Comparison of ENCODE assay signal across 8 cellular contexts in the genomic region with DNA sequence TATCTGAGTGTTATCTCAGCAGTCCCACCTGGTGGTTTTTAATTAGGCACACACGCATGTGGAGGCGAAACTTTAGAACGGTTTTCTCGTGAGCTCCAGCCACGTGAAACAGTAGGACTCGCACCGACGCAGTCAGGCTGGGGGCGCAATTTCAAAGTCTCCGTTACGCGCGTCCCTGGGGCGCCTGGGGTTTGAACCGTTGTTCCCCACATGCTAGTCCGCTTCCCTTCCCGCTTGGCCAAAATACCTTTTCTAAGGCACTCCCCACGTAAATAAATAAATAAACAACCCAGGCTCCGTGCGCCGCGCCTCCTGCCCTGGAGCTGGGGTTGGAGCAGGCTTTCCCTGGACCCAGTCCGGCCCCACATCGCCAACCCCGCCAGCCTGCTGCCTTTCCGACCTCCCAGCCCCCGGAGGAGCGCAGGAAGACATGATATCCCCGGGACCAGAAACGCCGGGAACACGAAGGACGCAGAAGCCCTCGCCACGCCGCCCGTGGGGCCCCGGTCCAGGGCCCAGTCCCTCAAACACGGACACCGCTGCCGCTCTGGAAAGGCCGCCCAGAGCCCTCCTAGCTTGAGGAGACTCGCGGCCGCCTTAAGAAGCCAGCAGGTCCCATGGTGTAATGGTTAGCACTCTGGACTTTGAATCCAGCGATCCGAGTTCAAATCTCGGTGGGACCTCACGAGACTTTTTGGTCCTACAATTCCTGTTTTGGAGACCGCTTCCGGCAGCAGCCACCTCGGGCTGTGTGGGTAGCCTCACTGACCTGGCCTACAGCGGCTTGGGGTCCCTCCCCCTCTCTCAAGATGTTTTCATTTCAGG. TPM values are rescaled to one million over a fixed set of nuclear protein-coding genes. Genes with fewer than 3 reads are reported as not detected.
DNase-seq lines count a peak whose midpoint lies in the region; FAIRE-seq and TF ChIP-seq lines count a peak whose summit lies in the region.

No MANE protein-coding gene starts in this region.

- no peaks in the 10 kb centered on the region for H3K27me3 Mint-ChIP-seq in activated T-helper 2 cell treated with anti-CD3 and anti-CD28 coated beads, Interferon-gamma antibody, Interleukin-2, Interleukin-4, amounts not matched to agents 10 μg/mL and 5 μg/mL and 100 μg/mL, durations not matched to agents 14 hours and 24 hours and 36 hours (ENCODE audit: low read depth)
- H3K27me3 Mint-ChIP-seq in nephron (ENCODE audit: low read depth), result peaks cover 4% of the 10 kb centered on the region
- H3K27me3 Mint-ChIP-seq in stimulated activated naive CD8-positive, alpha-beta T cell treated with anti-CD3 and anti-CD28 coated beads, Interleukin-15, Interleukin-2, amounts not matched to agents 100 ng/mL and 50 ng/mL, for 24 hours, result no peaks in the 10 kb centered on the region

- no peaks in the 10 kb centered on the region for H3K9me3 Mint-ChIP-seq in activated T-helper 2 cell treated with anti-CD3 and anti-CD28 coated beads, Interferon-gamma antibody, Interleukin-2, Interleukin-4, amounts not matched to agents 10 μg/mL and 5 μg/mL and 100 μg/mL, durations not matched to agents 14 hours and 24 hours and 36 hours
- H3K9me3 Mint-ChIP-seq in nephron, result no peaks in the 10 kb centered on the region
- no peaks in the 10 kb centered on the region for H3K9me3 Mint-ChIP-seq in stimulated activated naive CD8-positive, alpha-beta T cell treated with anti-CD3 and anti-CD28 coated beads, Interleukin-15, Interleukin-2, amounts not matched to agents 100 ng/mL and 50 ng/mL, for 24 hours

- peak; percentile 45 for FAIRE-seq in H54 (lab: Jason Lieb, UNC)

- H3K27ac Mint-ChIP-seq in activated T-helper 2 cell treated with anti-CD3 and anti-CD28 coated beads, Interferon-gamma antibody, Interleukin-2, Interleukin-4, amounts not matched to agents 10 μg/mL and 5 μg/mL and 100 μg/mL, durations not matched to agents 14 hours and 24 hours and 36 hours, result peak overlapping the region; percentile 93
- H3K27ac Mint-ChIP-seq in nephron, result peak overlapping the region; percentile 98 to 100 (median 99)
- H3K27ac Mint-ChIP-seq in stimulated activated naive CD8-positive, alpha-beta T cell treated with anti-CD3 and anti-CD28 coated beads, Interleukin-15, Interleukin-2, amounts not matched to agents 100 ng/mL and 50 ng/mL, for 24 hours, result peak overlapping the region; percentile 98

- peaks cover 37% of the 10 kb centered on the region for H3K4me1 Mint-ChIP-seq in activated T-helper 2 cell treated with anti-CD3 and anti-CD28 coated beads, Interferon-gamma antibody, Interleukin-2, Interleukin-4, amounts not matched to agents 10 μg/mL and 5 μg/mL and 100 μg/mL, durations not matched to agents 14 hours and 24 hours and 36 hours (ENCODE audit: low read depth)
- no peaks in the 10 kb centered on the region for H3K4me1 Mint-ChIP-seq in nephron
- H3K4me1 Mint-ChIP-seq in stimulated activated naive CD8-positive, alpha-beta T cell treated with anti-CD3 and anti-CD28 coated beads, Interleukin-15, Interleukin-2, amounts not matched to agents 100 ng/mL and 50 ng/mL, for 24 hours (ENCODE audit: low read depth), result peaks cover 56% of the 10 kb centered on the region

- H3K36me3 Mint-ChIP-seq in activated T-helper 2 cell treated with anti-CD3 and anti-CD28 coated beads, Interferon-gamma antibody, Interleukin-2, Interleukin-4, amounts not matched to agents 10 μg/mL and 5 μg/mL and 100 μg/mL, durations not matched to agents 14 hours and 24 hours and 36 hours (ENCODE audit: low read depth), result no peaks in the 10 kb centered on the region
- H3K36me3 Mint-ChIP-seq in nephron (ENCODE audit: low read depth), result no peaks in the 10 kb centered on the region
- H3K36me3 Mint-ChIP-seq in stimulated activated naive CD8-positive, alpha-beta T cell treated with anti-CD3 and anti-CD28 coated beads, Interleukin-15, Interleukin-2, amounts not matched to agents 100 ng/mL and 50 ng/mL, for 24 hours (ENCODE audit: low read depth), result no peaks in the 10 kb centered on the region

- DNase-seq in EL (peak; percentile 91), H54 (ENCODE audit: insufficient read length, low spot score) (peak; percentile 88), RPMI8226 (peak; percentile 93), fibroblast of the aortic adventitia (ENCODE audit: low read depth) (peak; percentile 84)
- peak; percentile 81 for DNase-seq in activated T-helper 2 cell treated with anti-CD3 and anti-CD28 coated beads, Interferon-gamma antibody, Interleukin-2, Interleukin-4, amounts not matched to agents 10 μg/mL and 5 μg/mL and 100 μg/mL, durations not matched to agents 14 hours and 24 hours and 36 hours (ENCODE audit: low spot score)

- peak overlapping the region; percentile 79 for H3K4me3 ChIP-seq in fibroblast of the aortic adventitia (ENCODE audit: low read depth, low read length)

- intact Hi-C loops in activated T-helper 2 cell treated with anti-CD3 and anti-CD28 coated beads, Interferon-gamma antibody, Interleukin-2, Interleukin-4, amounts not matched to agents 10 μg/mL and 5 μg/mL and 100 μg/mL, durations not matched to agents 14 hours and 24 hours and 36 hours (cut with micrococcal nuclease), result loop anchor here (1.0 to 10.0 kb wide), 5 partner anchors 18 to 553 kb away; a partner anchor contains a TSS

- TF ChIP-seq POLR2A in H54 (IDR thresholded peaks at IDR 0.05; ENCODE audit: low read depth, low read length), result no peak

- TF ChIP-seq CTCF in LNCAP (IDR thresholded peaks at IDR 0.05) (peak; percentile 35; the same call in 1 of the 2 replicates), fibroblast of the aortic adventitia (IDR thresholded peaks at IDR 0.05; ENCODE audit: insufficient read depth, low read length) (peak; percentile 25), nephron (IDR thresholded peaks at IDR 0.05; ENCODE audit: unreplicated experiment in 3 of 3) (peak; percentile 26 to 40 (median 35))

- H3K4me3 Mint-ChIP-seq in activated T-helper 2 cell treated with anti-CD3 and anti-CD28 coated beads, Interferon-gamma antibody, Interleukin-2, Interleukin-4, amounts not matched to agents 10 μg/mL and 5 μg/mL and 100 μg/mL, durations not matched to agents 14 hours and 24 hours and 36 hours (ENCODE audit: low read depth), result peak overlapping the region; percentile 84
- peak overlapping the region; percentile 88 to 95 (median 94) for H3K4me3 Mint-ChIP-seq in nephron
- peak overlapping the region; percentile 87 for H3K4me3 Mint-ChIP-seq in stimulated activated naive CD8-positive, alpha-beta T cell treated with anti-CD3 and anti-CD28 coated beads, Interleukin-15, Interleukin-2, amounts not matched to agents 100 ng/mL and 50 ng/mL, for 24 hours

RNA-seq across cellular contexts. Expression of a gene that starts 18.2 kb away (rescaled TPM):
- total RNA-seq in activated T-helper 2 cell treated with anti-CD3 and anti-CD28 coated beads, Interferon-gamma antibody, Interleukin-2, Interleukin-4, amounts not matched to agents 10 μg/mL and 5 μg/mL and 100 μg/mL, durations not matched to agents 14 hours and 24 hours and 36 hours, result 16.8 and 17.1 TPM in 2 replicates
- total RNA-seq in fibroblast of the aortic adventitia (ENCODE audit: low replicate concordance), result 0.45 TPM in 1 of 2 replicates, not detected in the other

RNA-seq across cellular contexts. Expression of a gene that starts 18.4 kb away (rescaled TPM):
- total RNA-seq in activated T-helper 2 cell treated with anti-CD3 and anti-CD28 coated beads, Interferon-gamma antibody, Interleukin-2, Interleukin-4, amounts not matched to agents 10 μg/mL and 5 μg/mL and 100 μg/mL, durations not matched to agents 14 hours and 24 hours and 36 hours, result 28.5 and 30.0 TPM in 2 replicates
- total RNA-seq in fibroblast of the aortic adventitia (ENCODE audit: low replicate concordance), result 0.18 TPM in 1 of 2 replicates, not detected in the other

RNA-seq across cellular contexts. Expression of a gene that starts 38.5 kb away (rescaled TPM):
- total RNA-seq in activated T-helper 2 cell treated with anti-CD3 and anti-CD28 coated beads, Interferon-gamma antibody, Interleukin-2, Interleukin-4, amounts not matched to agents 10 μg/mL and 5 μg/mL and 100 μg/mL, durations not matched to agents 14 hours and 24 hours and 36 hours, result not detected in 2 replicates
- 0.09 TPM in 1 of 2 replicates, not detected in the other for total RNA-seq in fibroblast of the aortic adventitia (ENCODE audit: low replicate concordance)

RNA-seq across cellular contexts. Expression of a gene that starts 59.6 kb away (rescaled TPM):
- total RNA-seq in activated T-helper 2 cell treated with anti-CD3 and anti-CD28 coated beads, Interferon-gamma antibody, Interleukin-2, Interleukin-4, amounts not matched to agents 10 μg/mL and 5 μg/mL and 100 μg/mL, durations not matched to agents 14 hours and 24 hours and 36 hours, result 0.02 TPM in 1 of 2 replicates, not detected in the other
- total RNA-seq in fibroblast of the aortic adventitia (ENCODE audit: low replicate concordance), result 0.45 TPM in 1 of 2 replicates, not detected in the other

Comparison
In these comparisons a context has a peak if more than half of its experiments do, and no peak if none do; other contexts are left out.
1. Peak in every context shown above with its lines: DNase-seq and H3K4me3 ChIP-seq.
2. RNA of a gene that starts 18.2 kb away (total RNA-seq): 16.8 to 17.1 TPM in activated T-helper 2 cell treated with anti-CD3 and anti-CD28 coated beads, Interferon-gamma antibody, Interleukin-2, Interleukin-4, amounts not matched to agents 10 μg/mL and 5 μg/mL and 100 μg/mL, durations not matched to agents 14 hours and 24 hours and 36 hours; 0.45 TPM in fibroblast of the aortic adventitia; every median in the first group is over 10 times any median in the second.
3. RNA of a gene that starts 18.4 kb away (total RNA-seq): 28.5 to 30.0 TPM in activated T-helper 2 cell treated with anti-CD3 and anti-CD28 coated beads, Interferon-gamma antibody, Interleukin-2, Interleukin-4, amounts not matched to agents 10 μg/mL and 5 μg/mL and 100 μg/mL, durations not matched to agents 14 hours and 24 hours and 36 hours; 0.18 TPM in fibroblast of the aortic adventitia; every median in the first group is over 10 times any median in the second.